27 cellular contexts compared by ENCODE assay signal in genomic region chr17:74712301-74712700, GRCh38. TPM values are rescaled to one million over a fixed set of nuclear protein-coding genes. Genes with fewer than 3 reads are reported as not detected.
DNase-seq lines count a peak whose midpoint lies in the region; ATAC-seq and TF ChIP-seq lines count a peak whose summit lies in the region.
"Had no signal": no experiment of that assay in that cellular context is flagged by ENCODE, and none has a peak within 500 bp of the region (broad histone marks: within the 10 kb centered on the region; RNA-seq: fewer than 3 reads in every experiment).

No MANE protein-coding gene starts in this region.

- intact Hi-C loops in dendritic cell treated with granulocyte-macrophage colony-stimulating factor and Interleukin-4, amounts not matched to agents 40 ng/mL and 50 ng/mL, for 4 days (cut with micrococcal nuclease): loop anchor here (5.0 kb wide), 1 partner anchor 35 kb away; no protein-coding TSS in a partner anchor

- no peaks in the 10 kb centered on the region for H3K4me1 ChIP-seq in SK-N-SH (ENCODE audit: control insufficient read depth in 1 of 2, insufficient read depth in 2 of 2, low read depth in 1 of 2, low read length in 1 of 2)
- H3K4me1 ChIP-seq: breast epithelium, SJCRH30, tibial artery had no signal

- peak overlapping the region; percentile 5 for H3K4me3 Mint-ChIP-seq in stimulated activated naive CD8-positive, alpha-beta T cell treated with anti-CD3 and anti-CD28 coated beads, Interleukin-15, Interleukin-2, amounts not matched to agents 100 ng/mL and 50 ng/mL, for 24 hours
- peak overlapping the region; percentile 97 for H3K4me3 Mint-ChIP-seq in dendritic cell treated with granulocyte-macrophage colony-stimulating factor and Interleukin-4, amounts not matched to agents 40 ng/mL and 50 ng/mL, for 4 days
- peak overlapping the region in 3 of 8 donors; percentile 33 to 53 (median 50) for H3K4me3 Mint-ChIP-seq in naive B cell
- H3K4me3 Mint-ChIP-seq: activated T-cell treated with anti-CD3 and anti-CD28 coated beads, Interleukin-2, amount 50 U/mL, for 24 hours; H9 had no signal

- no peak for TF ChIP-seq RAD21 in SK-N-SH (IDR thresholded peaks at IDR 0.05; ENCODE audit: low read length)

- no peaks in the 10 kb centered on the region for H3K9me3 Mint-ChIP-seq in stimulated activated naive CD8-positive, alpha-beta T cell treated with anti-CD3 and anti-CD28 coated beads, Interleukin-15, Interleukin-2, amounts not matched to agents 100 ng/mL and 50 ng/mL, for 24 hours
- H3K9me3 Mint-ChIP-seq in dendritic cell treated with granulocyte-macrophage colony-stimulating factor and Interleukin-4, amounts not matched to agents 40 ng/mL and 50 ng/mL, for 4 days: no peaks in the 10 kb centered on the region
- H3K9me3 Mint-ChIP-seq in naive B cell: no peaks in the 10 kb centered on the region
- H3K9me3 Mint-ChIP-seq: activated T-cell treated with anti-CD3 and anti-CD28 coated beads, Interleukin-2, amount 50 U/mL, for 24 hours; H9 had no signal

- H3F3A ChIP-seq in SK-N-SH (replicated peaks; ENCODE audit: insufficient read depth): no peaks in the 10 kb centered on the region

- no peak overlapping the region for H3K27ac ChIP-seq in SK-N-SH (ENCODE audit: low read depth in 2 of 2, low read length in 1 of 2)
- H3K27ac ChIP-seq: breast epithelium, SJCRH30, tibial artery had no signal

- no peaks in the 10 kb centered on the region for H3K27me3 ChIP-seq in SK-N-SH (ENCODE audit: insufficient read depth)

- POLR2A ChIA-PET in SK-N-SH (lab: Yijun Ruan, JAX): no interaction called here

- DNase-seq in stimulated activated naive CD8-positive, alpha-beta T cell treated with anti-CD3 and anti-CD28 coated beads, Interleukin-15, Interleukin-2, amounts not matched to agents 100 U/mL and 50 U/mL, for 24 hours: no peak
- DNase-seq in naive B cell (no peak), NCI-H2107 treated with DMSO at 0.1 percent for 48 hours (lab: John Stamatoyannopoulos, UW; ENCODE audit: unreplicated experiment) (no peak), ureter (ENCODE audit: low spot score) (no peak), HuH-7 (ENCODE audit: low spot score) (no peak), SK-N-SH (no peak)
- DNase-seq: activated CD4-positive, alpha-beta T cell treated with anti-CD3 and anti-CD28 coated beads for 4 hours; activated naive CD4-positive, alpha-beta T cell treated with Interleukin-2 at 50 U/mL for 16 hours; activated T-cell treated with anti-CD3 and anti-CD28 coated beads, Interleukin-2, amount 50 U/mL, for 24 hours; DMS79; effector memory CD4-positive, alpha-beta T cell; glutamatergic neuron; H9; NCI-H1092 treated with DMSO at 0.1 percent for 48 hours; NCI-H1930; NCI-H2227 treated with DMSO at 0.1 percent for 48 hours; NCI-H526 treated with DMSO at 0.1 percent for 48 hours; SJCRH30; stomach had no signal

- no peak overlapping the region for H3K9ac ChIP-seq in SK-N-SH

- TF ChIP-seq EP300 in SK-N-SH (IDR thresholded peaks at IDR 0.05; ENCODE audit: borderline replicate concordance in 1 of 2, low read depth in 1 of 2, low read length in 1 of 2): no peak

- H3K36me3 Mint-ChIP-seq in stimulated activated naive CD8-positive, alpha-beta T cell treated with anti-CD3 and anti-CD28 coated beads, Interleukin-15, Interleukin-2, amounts not matched to agents 100 ng/mL and 50 ng/mL, for 24 hours (ENCODE audit: low read depth): no peaks in the 10 kb centered on the region
- peaks cover 10% of the 10 kb centered on the region for H3K36me3 Mint-ChIP-seq in dendritic cell treated with granulocyte-macrophage colony-stimulating factor and Interleukin-4, amounts not matched to agents 40 ng/mL and 50 ng/mL, for 4 days (ENCODE audit: low read depth)
- H3K36me3 Mint-ChIP-seq in naive B cell: no peaks in the 10 kb centered on the region

- peak overlapping the region; percentile 7 for H3K27ac Mint-ChIP-seq in stimulated activated naive CD8-positive, alpha-beta T cell treated with anti-CD3 and anti-CD28 coated beads, Interleukin-15, Interleukin-2, amounts not matched to agents 100 ng/mL and 50 ng/mL, for 24 hours
- peak overlapping the region; percentile 86 for H3K27ac Mint-ChIP-seq in dendritic cell treated with granulocyte-macrophage colony-stimulating factor and Interleukin-4, amounts not matched to agents 40 ng/mL and 50 ng/mL, for 4 days
- H3K27ac Mint-ChIP-seq in naive B cell: peak overlapping the region; percentile 2 to 95 (median 81)
- H3K27ac Mint-ChIP-seq: activated T-cell treated with anti-CD3 and anti-CD28 coated beads, Interleukin-2, amount 50 U/mL, for 24 hours; H9 had no signal

- no peaks in the 10 kb centered on the region for H4K20me1 ChIP-seq in SK-N-SH (ENCODE audit: insufficient read depth)

- no peak overlapping the region for H3K4me3 ChIP-seq in SK-N-SH (ENCODE audit: low read depth in 2 of 2, low read length in 1 of 2)
- H3K4me3 ChIP-seq: breast epithelium, SJCRH30, tibial artery had no signal

- H3K36me3 ChIP-seq in SK-N-SH (replicated peaks in 1 of 2; ENCODE audit: control insufficient read depth in 1 of 2, insufficient read depth in 2 of 2, low read length in 1 of 2): no peaks in the 10 kb centered on the region
- H3K36me3 ChIP-seq: breast epithelium, SJCRH30, stomach, tibial artery had no signal

- no peak overlapping the region for H2AFZ ChIP-seq in SK-N-SH (ENCODE audit: low read depth)

- TF ChIP-seq CTCF in SK-N-SH (IDR thresholded peaks at IDR 0.05): no peak

- H3K27me3 Mint-ChIP-seq in stimulated activated naive CD8-positive, alpha-beta T cell treated with anti-CD3 and anti-CD28 coated beads, Interleukin-15, Interleukin-2, amounts not matched to agents 100 ng/mL and 50 ng/mL, for 24 hours: peaks cover 5% of the 10 kb centered on the region
- H3K27me3 Mint-ChIP-seq in dendritic cell treated with granulocyte-macrophage colony-stimulating factor and Interleukin-4, amounts not matched to agents 40 ng/mL and 50 ng/mL, for 4 days: peaks cover 2% of the 10 kb centered on the region
- peaks cover 0 to 8% (median 5%) of the 10 kb centered on the region in 3 donors for H3K27me3 Mint-ChIP-seq in naive B cell

- H3K4me1 Mint-ChIP-seq in stimulated activated naive CD8-positive, alpha-beta T cell treated with anti-CD3 and anti-CD28 coated beads, Interleukin-15, Interleukin-2, amounts not matched to agents 100 ng/mL and 50 ng/mL, for 24 hours (ENCODE audit: low read depth): peaks cover 9% of the 10 kb centered on the region
- H3K4me1 Mint-ChIP-seq in dendritic cell treated with granulocyte-macrophage colony-stimulating factor and Interleukin-4, amounts not matched to agents 40 ng/mL and 50 ng/mL, for 4 days (ENCODE audit: low read depth): peaks cover 47% of the 10 kb centered on the region
- H3K4me1 Mint-ChIP-seq in naive B cell: peaks cover 19 to 28% (median 21%) of the 10 kb centered on the region in 3 donors

- WGBS in SK-N-SH (ENCODE audit: low lambda C conversion rate): 44% methylated on average over 7 of the region's 7 CpGs

- H3K9me2 ChIP-seq in SK-N-SH: no peaks in the 10 kb centered on the region

- H3K79me2 ChIP-seq in SK-N-SH (ENCODE audit: insufficient read depth): no peaks in the 10 kb centered on the region

- CTCF ChIA-PET in SK-N-SH (lab: Yijun Ruan, JAX): no interaction called here

- no peak overlapping the region for H3K4me2 ChIP-seq in SK-N-SH

- H3K9me3 ChIP-seq in SK-N-SH: no peaks in the 10 kb centered on the region
- H3K9me3 ChIP-seq: breast epithelium, SJCRH30, stomach, tibial artery had no signal

- ATAC-seq in stimulated activated naive CD8-positive, alpha-beta T cell treated with anti-CD3 and anti-CD28 coated beads, Interleukin-15, Interleukin-2, amounts not matched to agents 100 U/mL and 50 U/mL, for 24 hours: no peak
- no peak for ATAC-seq in naive B cell (ENCODE audit: low read depth in 2 of 2)

TF ChIP-seq in SK-N-SH, 30 proteins besides CTCF, POLR2A, EP300 and RAD21:
- no peak for TF ChIP-seq FOSL2 (IDR thresholded peaks at IDR 0.05; ENCODE audit: borderline replicate concordance, low read depth)

RNA-seq across cellular contexts. Expression of gene CD300LF, which starts 0.4 kb away (rescaled TPM):
- polyA plus RNA-seq in naive B cell (ENCODE audit: low read depth in 6 of 6): 1 to 10 TPM in 2 of 6 donors, under 1 TPM in 4; 0.22 to 3.2 (median 0.43) TPM
- total RNA-seq in ureter: 2.5 TPM
- not detected in 2 replicates for polyA plus RNA-seq in SK-N-SH (2012; rRNA removed)
- not detected in 2 replicates for polyA plus RNA-seq in SK-N-SH (2012; cell fraction: cytosol; rRNA removed)
- polyA plus RNA-seq in SK-N-SH (2012; cell fraction: nucleus; rRNA removed): not detected in 2 replicates
- total RNA-seq: A673; activated CD8-positive, alpha-beta memory T cell treated with anti-CD3 and anti-CD28 coated beads for 36 hours; epithelial cell of proximal tubule; H9; SJCRH30; T-helper 1 cell treated with Interleukin-12 subunit alpha and Interleukin-12 subunit beta and Interleukin-4 antibody, amounts not matched to agents 30 ng/mL and 1 ng/mL, for 36 hours had no signal

RNA-seq across cellular contexts. Expression of gene RAB37, which starts 24.8 kb away (rescaled TPM):
- polyA plus RNA-seq in naive B cell (ENCODE audit: low read depth in 6 of 6) (10 to 100 TPM; 49.2 to 85.5 (median 56.4) TPM), SK-N-SH (2012; rRNA removed) (0.13 and 0.25 TPM in 2 replicates)
- total RNA-seq in ureter: 2.3 TPM
- 0.09 and 0.12 TPM in 2 replicates for polyA plus RNA-seq in SK-N-SH (2012; cell fraction: cytosol; rRNA removed)
- polyA plus RNA-seq in SK-N-SH (2012; cell fraction: nucleus; rRNA removed): 0.26 and 0.31 TPM in 2 replicates
- total RNA-seq: A673, epithelial cell of proximal tubule had no signal

RNA-seq across cellular contexts. Expression of gene NHERF1, which starts 36.1 kb away (rescaled TPM):
- polyA plus RNA-seq in naive B cell (ENCODE audit: low read depth in 6 of 6): 100 to 1,000 TPM in 3 of 6 donors, 10 to 100 TPM in 3; 66.4 to 122 (median 95.9) TPM
- 20.6 TPM for total RNA-seq in ureter
- 26.9 and 40.1 TPM in 2 replicates for polyA plus RNA-seq in SK-N-SH (2012; rRNA removed)
- polyA plus RNA-seq in SK-N-SH (2012; cell fraction: cytosol; rRNA removed): 23.7 and 29.2 TPM in 2 replicates
- 21.2 and 25.9 TPM in 2 replicates for polyA plus RNA-seq in SK-N-SH (2012; cell fraction: nucleus; rRNA removed)

Comparison
In these comparisons a context has a peak if more than half of its experiments do, and no peak if none do; other contexts are left out.
1. H3K27ac Mint-ChIP-seq: peak in every context shown above with its lines; median percentile 86 in dendritic cell treated with granulocyte-macrophage colony-stimulating factor and Interleukin-4, amounts not matched to agents 40 ng/mL and 50 ng/mL, for 4 days; 81 in naive B cell; 7 in stimulated activated naive CD8-positive, alpha-beta T cell treated with anti-CD3 and anti-CD28 coated beads, Interleukin-15, Interleukin-2, amounts not matched to agents 100 ng/mL and 50 ng/mL, for 24 hours.
2. RNA of gene RAB37, which starts 24.8 kb away (polyA plus RNA-seq): 49.2 to 85.5 TPM in naive B cell; 0.09 to 0.31 TPM in SK-N-SH; every median in the first group is over 10 times any median in the second.